Comparison of ENCODE assay signal across 10 cellular contexts in genomic region chr6:133955136-133955576, GRCh38. TPM values are rescaled to one million over a fixed set of nuclear protein-coding genes. Genes with fewer than 3 reads are reported as not detected.
DNase-seq lines count a peak whose midpoint lies in the region; ATAC-seq and TF ChIP-seq lines count a peak whose summit lies in the region.
"Had no signal": no experiment of that assay in that cellular context is flagged by ENCODE, and none has a peak within 500 bp of the region (broad histone marks: within the 10 kb centered on the region; RNA-seq: fewer than 3 reads in every experiment).

No MANE protein-coding gene starts in this region.

- H2AFZ ChIP-seq in GM23338: no peak overlapping the region

- TF ChIP-seq CTCF in AG04450 (IDR thresholded peaks at IDR 0.05; ENCODE audit: low read depth, low read length): no peak
- TF ChIP-seq CTCF in GM23338 (conservative IDR thresholded peaks at IDR 0.05; ENCODE audit: low read depth in 2 of 2): no peak
- TF ChIP-seq CTCF in lower leg skin (IDR thresholded peaks at IDR 0.05): no peak

- H3K9me3 ChIP-seq in AG04450 (ENCODE audit: control insufficient read depth, insufficient read depth, low read length): no peaks in the 10 kb centered on the region
- H3K9me3 ChIP-seq: SJCRH30 had no signal

- H3K27me3 ChIP-seq in AG04450 (ENCODE audit: control insufficient read depth, insufficient read depth, low read length): no peaks in the 10 kb centered on the region
- H3K27me3 ChIP-seq in GM23338 (ENCODE audit: insufficient read depth): no peaks in the 10 kb centered on the region
- H3K27me3 ChIP-seq: SJCRH30 had no signal

- H3K4me3 Mint-ChIP-seq in GM23338: peak overlapping the region; percentile 98
- peak overlapping the region; percentile 92 for H3K4me3 Mint-ChIP-seq in activated T-helper 17 cell treated with anti-CD3 and anti-CD28 coated beads, Interleukin-2, amount 50 U/mL, for 72 hours
- H3K4me3 Mint-ChIP-seq in immature natural killer cell: peak overlapping the region; percentile 93 to 98 (median 98)

- H3F3A ChIP-seq in GM23338 (replicated peaks; ENCODE audit: low read depth): no peaks in the 10 kb centered on the region

- CTCF ChIA-PET in AG04450 (lab: Charles Lee): interaction anchor here (1.5 to 6.0 kb wide), 6 partner anchors 18 to 143 kb away, joined by 4 to 37 read pairs (median 10); no protein-coding TSS in a partner anchor

- no peak for ATAC-seq in GM23338
- no peak for ATAC-seq in activated T-helper 17 cell treated with anti-CD3 and anti-CD28 coated beads, Interleukin-2, amount 50 U/mL, for 72 hours (replicated peaks)
- ATAC-seq in HG03439 (IDR thresholded peaks at IDR 0.05; ENCODE audit: unreplicated experiment): no peak

- WGBS in lower leg skin, 2 donors: 76 to 80% methylated on average over 5 of the region's 5 CpGs

- H4K20me1 ChIP-seq in GM23338 (replicated peaks; ENCODE audit: insufficient read depth): peaks cover 23% of the 10 kb centered on the region

- H3K9me3 Mint-ChIP-seq in GM23338 (no peaks in the 10 kb centered on the region), immature natural killer cell (no peaks in the 10 kb centered on the region)
- H3K9me3 Mint-ChIP-seq in activated T-helper 17 cell treated with anti-CD3 and anti-CD28 coated beads, Interleukin-2, amount 50 U/mL, for 72 hours: no peaks in the 10 kb centered on the region

- H3K4me3 ChIP-seq in AG04450 (ENCODE audit: low read depth, low read length) (peak overlapping the region; percentile 97), GM23338 (peak overlapping the region; percentile 57), lower leg skin (ENCODE audit: low read depth, poor library complexity, severe bottlenecking) (no peak overlapping the region)
- H3K4me3 ChIP-seq: SJCRH30 had no signal

- H3K4me1 ChIP-seq in GM23338 (ENCODE audit: insufficient read depth): peaks cover 23% of the 10 kb centered on the region
- H3K4me1 ChIP-seq: SJCRH30 had no signal

- H3K36me3 Mint-ChIP-seq in GM23338 (ENCODE audit: low read depth) (no peaks in the 10 kb centered on the region), immature natural killer cell (no peaks in the 10 kb centered on the region)
- no peaks in the 10 kb centered on the region for H3K36me3 Mint-ChIP-seq in activated T-helper 17 cell treated with anti-CD3 and anti-CD28 coated beads, Interleukin-2, amount 50 U/mL, for 72 hours (ENCODE audit: low read depth)

- H3K4me2 ChIP-seq in GM23338: peak overlapping the region; percentile 92

- H3K4me1 Mint-ChIP-seq in GM23338 (peaks cover 34% of the 10 kb centered on the region), immature natural killer cell (peaks cover 72 to 76% of the 10 kb centered on the region in 2 donors)
- peaks cover 28% of the 10 kb centered on the region for H3K4me1 Mint-ChIP-seq in activated T-helper 17 cell treated with anti-CD3 and anti-CD28 coated beads, Interleukin-2, amount 50 U/mL, for 72 hours

- no peaks in the 10 kb centered on the region for H3K36me3 ChIP-seq in GM23338 (ENCODE audit: insufficient read depth)
- H3K36me3 ChIP-seq: SJCRH30 had no signal

- intact Hi-C loops in lower leg skin (cut with DNase I; ENCODE audit: low total_unique reads): no loop called here

- H3K27ac Mint-ChIP-seq in GM23338 (no peak overlapping the region), immature natural killer cell (peak overlapping the region; percentile 13 to 96 (median 88))
- H3K27ac Mint-ChIP-seq in activated T-helper 17 cell treated with anti-CD3 and anti-CD28 coated beads, Interleukin-2, amount 50 U/mL, for 72 hours: no peak overlapping the region

- peaks cover 67% of the 10 kb centered on the region for H3K79me2 ChIP-seq in GM23338 (replicated peaks; ENCODE audit: insufficient read depth)

- TF ChIP-seq POLR2A in lower leg skin (IDR thresholded peaks at IDR 0.05): no peak

- no peaks in the 10 kb centered on the region for H3K9me2 ChIP-seq in GM23338 (ENCODE audit: insufficient read depth)

- H3K27me3 Mint-ChIP-seq in GM23338 (ENCODE audit: insufficient read depth, low read depth, poor library complexity) (peaks cover 9% of the 10 kb centered on the region), immature natural killer cell (ENCODE audit: low read depth in 3 of 3) (peaks cover 4 to 11% (median 6%) of the 10 kb centered on the region in 3 donors)
- H3K27me3 Mint-ChIP-seq in activated T-helper 17 cell treated with anti-CD3 and anti-CD28 coated beads, Interleukin-2, amount 50 U/mL, for 72 hours: no peaks in the 10 kb centered on the region

- POLR2A ChIA-PET in AG04450 (lab: Yijun Ruan, JAX): no interaction called here

- DNase-seq in AG04450 (ENCODE audit: low read depth, low spot score): no peak
- DNase-seq in GM23338 (ENCODE audit: low spot score): no peak
- no peak for DNase-seq in immature natural killer cell
- no peak for DNase-seq in middle frontal gyrus (ENCODE audit: extremely low spot score, low spot score)
- no peak for DNase-seq in lower leg skin (ENCODE audit: low spot score in 2 of 2)
- no peak for DNase-seq in UCSD-AML1 (lab: John Stamatoyannopoulos, UW; ENCODE audit: unreplicated experiment)
- DNase-seq: COR-L47, SJCRH30 had no signal

- no peak overlapping the region for H3K27ac ChIP-seq in AG04450 (ENCODE audit: low read depth, low read length)
- no peak overlapping the region for H3K27ac ChIP-seq in GM23338 (ENCODE audit: low read depth)
- H3K27ac ChIP-seq: SJCRH30 had no signal

TF ChIP-seq in GM23338, 12 proteins besides CTCF, POLR2A, EP300 and RAD21 (continues in another document):
- no peak for TF ChIP-seq ZNF114 (CRISPR knock-in tag; IDR thresholded peaks at IDR 0.05)
- TF ChIP-seq EZH2phosphoT487 (IDR thresholded peaks at IDR 0.05; ENCODE audit: unreplicated experiment): no peak
- no peak for TF ChIP-seq NANOG (IDR thresholded peaks at IDR 0.05; ENCODE audit: borderline replicate concordance)
- TF ChIP-seq REST (IDR thresholded peaks at IDR 0.05; ENCODE audit: unreplicated experiment): no peak
- no peak for TF ChIP-seq JUNB (IDR thresholded peaks at IDR 0.05; ENCODE audit: unreplicated experiment)
- no peak for TF ChIP-seq POLR2AphosphoS5 (IDR thresholded peaks at IDR 0.05; ENCODE audit: low read depth)
- no peak for TF ChIP-seq EZH2 (IDR thresholded peaks at IDR 0.05; ENCODE audit: low read depth, unreplicated experiment)
- TF ChIP-seq CREB1 (CRISPR knock-in tag; IDR thresholded peaks at IDR 0.05; ENCODE audit: low read depth): no peak
- TF ChIP-seq ZNF331 (CRISPR knock-in tag; IDR thresholded peaks at IDR 0.05; ENCODE audit: low read depth): no peak
- TF ChIP-seq STAT1 (IDR thresholded peaks at IDR 0.05; ENCODE audit: unreplicated experiment): no peak

RNA-seq across cellular contexts. Expression of gene TBPL1, which starts 2.1 kb away (rescaled TPM):
- polyA plus RNA-seq in AG04450 (2011; rRNA removed): 54.1 and 71.2 TPM in 2 replicates
- 8.5 and 14.8 TPM in 2 replicates for polyA minus RNA-seq in AG04450 (2011; rRNA and poly(A)+ RNA removed)
- 72.9 and 94.9 TPM in 2 replicates for total RNA-seq in GM23338 (2014; rRNA removed; shearing (Covaris generic))
- 139 and 144 TPM in 2 replicates for polyA plus RNA-seq in GM23338 (2016; fragmentation: Nextera tagmentation; extraction: Ambion mirVana)
- 10 to 100 TPM; 14.7 to 25.8 TPM for total RNA-seq in activated T-helper 17 cell treated with anti-CD3 and anti-CD28 coated beads, Interleukin-2, amount 50 U/mL, for 72 hours
- 10 to 100 TPM; 62.5 to 77.7 (median 67.1) TPM for polyA plus RNA-seq in immature natural killer cell
- 10 to 100 TPM; 12.6 to 27.7 (median 23.4) TPM for total RNA-seq in lower leg skin

Comparison
In these comparisons a context has a peak if more than half of its experiments do, and no peak if none do; other contexts are left out.
1. H3K27ac Mint-ChIP-seq: peak in immature natural killer cell (6 of 6); none in GM23338 (single experiment) and activated T-helper 17 cell treated with anti-CD3 and anti-CD28 coated beads, Interleukin-2, amount 50 U/mL, for 72 hours (single experiment).
2. Peak in every context shown above with its lines, with median percentiles within 50 percentile points of each other: H3K4me3 Mint-ChIP-seq.